In genomic region chr4:93894995-93895394, GRCh38 we compare ENCODE assay signal across 33 cellular contexts.
"Had no signal": no experiment of that assay in that cellular context is flagged by ENCODE, and none has a peak within 500 bp of the region (broad histone marks: within the 10 kb centered on the region; RNA-seq: fewer than 3 reads in every experiment).

No MANE protein-coding gene starts in this region.

- H3K4me3 ChIP-seq: esophagus muscularis mucosa, gastrocnemius medialis, heart left ventricle had no signal

- H3K36me3 ChIP-seq: brain microvascular endothelial cell, esophagus muscularis mucosa, gastrocnemius medialis, heart left ventricle had no signal

- H3K9me3 ChIP-seq: esophagus muscularis mucosa, gastrocnemius medialis, heart left ventricle had no signal

- H3K27ac ChIP-seq: brain microvascular endothelial cell, esophagus muscularis mucosa, foreskin keratinocyte, gastrocnemius medialis, heart left ventricle had no signal

- H3K36me3 Mint-ChIP-seq: activated CD4-positive, alpha-beta memory T cell treated with anti-CD3 and anti-CD28 coated beads for 36 hours; activated CD8-positive, alpha-beta memory T cell treated with anti-CD3 and anti-CD28 coated beads, Interleukin-2, amount 10 ng/mL, durations not matched to agents 7 days and 5 days; activated naive CD8-positive, alpha-beta T cell had no signal

- H3K9me3 Mint-ChIP-seq: activated CD4-positive, alpha-beta memory T cell treated with anti-CD3 and anti-CD28 coated beads for 36 hours; activated CD4-positive, alpha-beta T cell treated with anti-CD3 and anti-CD28 coated beads, Interleukin-2, amount 10 ng/mL, durations not matched to agents 24 days and 14 days; activated T-cell treated with anti-CD3 and anti-CD28 coated beads, Interleukin-2, amount 50 U/mL, for 24 hours; activated T-helper 17 cell treated with anti-CD3 and anti-CD28 coated beads, Interleukin-2, amount 50 U/mL, for 72 hours; effector memory CD8-positive, alpha-beta T cell; T-helper 2 cell treated with Interferon-gamma antibody and Interleukin-4, amounts not matched to agents 5 μg/mL and 100 μg/mL, for 36 hours had no signal

- H3K27me3 Mint-ChIP-seq: activated CD4-positive, alpha-beta memory T cell treated with anti-CD3 and anti-CD28 coated beads for 36 hours; activated CD4-positive, alpha-beta T cell treated with anti-CD3 and anti-CD28 coated beads for 36 hours; activated CD4-positive, alpha-beta T cell treated with anti-CD3 and anti-CD28 coated beads, Interleukin-2, amount 10 ng/mL, durations not matched to agents 24 days and 14 days; activated CD8-positive, alpha-beta memory T cell treated with anti-CD3 and anti-CD28 coated beads, Interleukin-2, amount 10 ng/mL, durations not matched to agents 7 days and 5 days; activated naive CD8-positive, alpha-beta T cell; activated T-cell treated with anti-CD3 and anti-CD28 coated beads, Interleukin-2, amount 50 U/mL, for 24 hours; activated T-helper 17 cell treated with anti-CD3 and anti-CD28 coated beads, Interleukin-2, amount 50 U/mL, for 72 hours; central memory CD8-positive, alpha-beta T cell; effector memory CD8-positive, alpha-beta T cell; T-helper 17 cell had no signal

- H3K4me1 ChIP-seq: esophagus muscularis mucosa, foreskin keratinocyte, gastrocnemius medialis, heart left ventricle had no signal

- H3K4me1 Mint-ChIP-seq: activated CD4-positive, alpha-beta T cell treated with anti-CD3 and anti-CD28 coated beads for 36 hours; activated CD4-positive, alpha-beta T cell treated with anti-CD3 and anti-CD28 coated beads, Interleukin-2, amount 10 ng/mL, durations not matched to agents 24 days and 14 days; activated CD8-positive, alpha-beta memory T cell treated with anti-CD3 and anti-CD28 coated beads, Interleukin-2, amount 10 ng/mL, durations not matched to agents 7 days and 5 days; activated T-helper 17 cell treated with anti-CD3 and anti-CD28 coated beads, Interleukin-2, amount 50 U/mL, for 72 hours; central memory CD8-positive, alpha-beta T cell; T-helper 17 cell had no signal

- DNase-seq: activated CD4-positive, alpha-beta memory T cell treated with anti-CD3 and anti-CD28 coated beads for 36 hours; activated CD4-positive, alpha-beta T cell treated with anti-CD3 and anti-CD28 coated beads for 36 hours; activated CD4-positive, alpha-beta T cell treated with anti-CD3 and anti-CD28 coated beads, Interleukin-2, amount 10 ng/mL, durations not matched to agents 24 days and 14 days; activated CD4-positive, CD25-positive, alpha-beta regulatory T cell; activated CD4-positive, CD25-positive, alpha-beta regulatory T cell treated with anti-CD3 and anti-CD28 coated beads, Interleukin-2, amount 50 U/mL, for 72 hours; activated CD8-positive, alpha-beta memory T cell treated with anti-CD3 and anti-CD28 coated beads, Interleukin-2, amount 10 ng/mL, durations not matched to agents 7 days and 5 days; activated CD8-positive, alpha-beta memory T cell treated with anti-CD3 and anti-CD28 coated beads, Interleukin-2, amount 50 U/mL, for 4 hours; activated CD8-positive, alpha-beta T cell treated with anti-CD3 and anti-CD28 coated beads, Interleukin-2, amount 10 ng/mL, durations not matched to agents 7 days and 5 days; activated effector memory CD4-positive, alpha-beta T cell treated with Interleukin-2 at 50 U/mL for 16 hours; activated gamma-delta T cell treated with Interleukin-2 at 50 U/mL for 16 hours; activated naive CD4-positive, alpha-beta T cell treated with anti-CD3 and anti-CD28 coated beads, Interleukin-2, amount 50 U/mL, for 16 hours; activated naive CD4-positive, alpha-beta T cell treated with Interleukin-2 at 50 U/mL for 16 hours; activated T-cell treated with anti-CD3 and anti-CD28 coated beads, Interleukin-2, amount 50 U/mL, for 24 hours; amniotic stem cell; anterior cingulate cortex; brain microvascular endothelial cell; cortex of kidney; dermis blood vessel endothelial cell; effector CD4-positive, alpha-beta T cell; effector memory CD8-positive, alpha-beta T cell; erythroblast; foreskin keratinocyte; gastrocnemius medialis; glutamatergic neuron; heart left ventricle; T-helper 1 cell; T-helper 17 cell; T1000 had no signal

- ATAC-seq: activated CD4-positive, alpha-beta T cell treated with anti-CD3 and anti-CD28 coated beads for 36 hours; activated CD8-positive, alpha-beta memory T cell treated with anti-CD3 and anti-CD28 coated beads, Interleukin-2, amount 10 ng/mL, durations not matched to agents 7 days and 5 days; activated CD8-positive, alpha-beta T cell treated with anti-CD3 and anti-CD28 coated beads, Interleukin-2, amount 10 ng/mL, durations not matched to agents 7 days and 5 days; activated T-helper 17 cell treated with anti-CD3 and anti-CD28 coated beads, Interleukin-2, amount 50 U/mL, for 72 hours; effector memory CD8-positive, alpha-beta T cell; foreskin keratinocyte; gastrocnemius medialis; heart left ventricle; T-helper 17 cell had no signal

- H3K4me3 Mint-ChIP-seq: activated CD4-positive, alpha-beta memory T cell treated with anti-CD3 and anti-CD28 coated beads for 36 hours; activated CD4-positive, alpha-beta T cell treated with anti-CD3 and anti-CD28 coated beads for 36 hours; activated CD4-positive, alpha-beta T cell treated with anti-CD3 and anti-CD28 coated beads, Interleukin-2, amount 10 ng/mL, durations not matched to agents 24 days and 14 days; activated CD8-positive, alpha-beta memory T cell treated with anti-CD3 and anti-CD28 coated beads, Interleukin-2, amount 10 ng/mL, durations not matched to agents 7 days and 5 days; activated CD8-positive, alpha-beta T cell treated with anti-CD3 and anti-CD28 coated beads, Interleukin-2, amount 10 ng/mL, durations not matched to agents 7 days and 5 days; activated naive CD8-positive, alpha-beta T cell; activated T-cell treated with anti-CD3 and anti-CD28 coated beads, Interleukin-2, amount 50 U/mL, for 24 hours; activated T-helper 17 cell treated with anti-CD3 and anti-CD28 coated beads, Interleukin-2, amount 50 U/mL, for 72 hours; central memory CD8-positive, alpha-beta T cell; effector memory CD8-positive, alpha-beta T cell; T-helper 17 cell; T-helper 2 cell treated with Interferon-gamma antibody and Interleukin-4, amounts not matched to agents 5 μg/mL and 100 μg/mL, for 36 hours had no signal
